Comparison of ENCODE assay signal across 11 cellular contexts in genomic region chr5:139677404-139678282, GRCh38. TPM values are rescaled to one million over a fixed set of nuclear protein-coding genes. Genes with fewer than 3 reads are reported as not detected.
DNase-seq lines count a peak whose midpoint lies in the region; ATAC-seq, FAIRE-seq and TF ChIP-seq lines count a peak whose summit lies in the region.
"Had no signal": no experiment of that assay in that cellular context is flagged by ENCODE, and none has a peak within 500 bp of the region (broad histone marks: within the 10 kb centered on the region; RNA-seq: fewer than 3 reads in every experiment).

No MANE protein-coding gene starts in this region.

- H3K4me1 ChIP-seq in H9 (ENCODE audit: insufficient read depth, low read length): no peaks in the 10 kb centered on the region
- H3K4me1 ChIP-seq in smooth muscle cell (ENCODE audit: low read depth): peaks cover 17% of the 10 kb centered on the region
- no peaks in the 10 kb centered on the region for H3K4me1 ChIP-seq in small intestine (ENCODE audit: control insufficient read depth in 2 of 2, insufficient read depth in 1 of 2, low read depth in 1 of 2, low read length in 1 of 2)

- no peak overlapping the region for H3K9ac ChIP-seq in H9 (ENCODE audit: extremely low read depth, insufficient read length, low read length)
- H3K9ac ChIP-seq in smooth muscle cell (ENCODE audit: low read depth): no peak overlapping the region

- H3K27ac Mint-ChIP-seq in H9: peak overlapping the region; percentile 70 to 94 (median 82); a peak in 5 of 7 replicates
- peak overlapping the region; percentile 16 for H3K27ac Mint-ChIP-seq in activated T-helper 17 cell treated with anti-CD3 and anti-CD28 coated beads, Interleukin-2, amount 50 U/mL, for 72 hours
- H3K27ac Mint-ChIP-seq: activated CD4-positive, alpha-beta T cell treated with anti-CD3 and anti-CD28 coated beads for 36 hours had no signal

- WGBS in H9 (ENCODE audit: extremely low coverage, insufficient read length, low lambda C conversion rate): no CpG with 5 or more reads among the region's 19 CpGs
- WGBS in smooth muscle cell (ENCODE audit: low lambda C conversion rate): 77% methylated on average over 19 of the region's 19 CpGs
- 59 to 85% (median 71%) methylated on average over 19 of the region's 19 CpGs for WGBS in small intestine, 3 donors

- TF ChIP-seq CTCF in H9 (conservative IDR thresholded peaks at IDR 0.05): no peak
- no peak for TF ChIP-seq CTCF in smooth muscle cell (IDR thresholded peaks at IDR 0.05; ENCODE audit: borderline replicate concordance, insufficient read depth, poor library complexity, severe bottlenecking)

- no peaks in the 10 kb centered on the region for H3K79me1 ChIP-seq in H9 (ENCODE audit: insufficient read depth, low read depth, low read length, poor library complexity, severe bottlenecking)

- H3K4me1 Mint-ChIP-seq in H9: peaks cover 26 to 41% of the 10 kb centered on the region in 2 experiments
- no peaks in the 10 kb centered on the region for H3K4me1 Mint-ChIP-seq in activated T-helper 17 cell treated with anti-CD3 and anti-CD28 coated beads, Interleukin-2, amount 50 U/mL, for 72 hours
- H3K4me1 Mint-ChIP-seq: activated CD4-positive, alpha-beta T cell treated with anti-CD3 and anti-CD28 coated beads for 36 hours had no signal

- no peaks in the 10 kb centered on the region; the same call in 1 of the 2 replicates for H3K27me3 Mint-ChIP-seq in H9 (ENCODE audit: low read depth)
- no peaks in the 10 kb centered on the region for H3K27me3 Mint-ChIP-seq in activated T-helper 17 cell treated with anti-CD3 and anti-CD28 coated beads, Interleukin-2, amount 50 U/mL, for 72 hours
- H3K27me3 Mint-ChIP-seq: activated CD4-positive, alpha-beta T cell treated with anti-CD3 and anti-CD28 coated beads for 36 hours had no signal

- H3K9me3 ChIP-seq in H9 (ENCODE audit: control insufficient read depth, low read depth, low read length): no peaks in the 10 kb centered on the region
- no peaks in the 10 kb centered on the region for H3K9me3 ChIP-seq in smooth muscle cell (replicated peaks; ENCODE audit: low read depth)
- H3K9me3 ChIP-seq in small intestine (ENCODE audit: control insufficient read depth, low read depth): no peaks in the 10 kb centered on the region
- H3K9me3 ChIP-seq: upper lobe of left lung had no signal

- no peak overlapping the region for H2BK12ac ChIP-seq in H9 (ENCODE audit: insufficient read length, low read depth, low read length)

- H3K14ac ChIP-seq in H9 (ENCODE audit: insufficient read depth, low read length): no peak overlapping the region

- H3K27me3 ChIP-seq in H9 (ENCODE audit: insufficient read depth, low read length): no peaks in the 10 kb centered on the region
- no peaks in the 10 kb centered on the region for H3K27me3 ChIP-seq in layer of hippocampus (ENCODE audit: control insufficient read depth, insufficient read depth, low read length)
- H3K27me3 ChIP-seq in smooth muscle cell (ENCODE audit: low read depth): no peaks in the 10 kb centered on the region
- H3K27me3 ChIP-seq in small intestine (ENCODE audit: control insufficient read depth in 2 of 2, insufficient read depth in 2 of 2, low read length in 2 of 2): no peaks in the 10 kb centered on the region
- H3K27me3 ChIP-seq: upper lobe of left lung had no signal

- no peak overlapping the region for H3K4ac ChIP-seq in H9 (ENCODE audit: low read depth, low read length)

- H3K4me3 Mint-ChIP-seq in H9: peak overlapping the region in 1 of 2 experiments; percentile 10; a peak in 1 of 5 replicates
- no peak overlapping the region for H3K4me3 Mint-ChIP-seq in activated T-helper 17 cell treated with anti-CD3 and anti-CD28 coated beads, Interleukin-2, amount 50 U/mL, for 72 hours
- H3K4me3 Mint-ChIP-seq: activated CD4-positive, alpha-beta T cell treated with anti-CD3 and anti-CD28 coated beads for 36 hours had no signal

- H3K4me2 ChIP-seq in H9 (ENCODE audit: insufficient read depth, insufficient read length, low read length) (no peak overlapping the region), smooth muscle cell (no peak overlapping the region)

- no peak overlapping the region for H2BK15ac ChIP-seq in H9 (ENCODE audit: low read depth, low read length)

- H3T11ph ChIP-seq in H9 (ENCODE audit: low read length): no peak overlapping the region

- peaks cover 7% of the 10 kb centered on the region for H3F3A ChIP-seq in smooth muscle cell (ENCODE audit: low read depth)

- H3K4me3 ChIP-seq in smooth muscle cell (no peak overlapping the region), small intestine (ENCODE audit: low read depth in 1 of 2, low read length in 2 of 2) (no peak overlapping the region)
- H3K4me3 ChIP-seq: upper lobe of left lung had no signal

- H3K27ac ChIP-seq in H9 (ENCODE audit: insufficient read length, low read depth, low read length) (no peak overlapping the region), layer of hippocampus (ENCODE audit: low read depth, low read length) (peak overlapping the region; percentile 98), smooth muscle cell (ENCODE audit: low read depth) (peak overlapping the region; percentile 62), small intestine (ENCODE audit: low read depth in 1 of 2, low read length in 1 of 2) (peak overlapping the region in 1 of 2 donors; percentile 1)

- no peak overlapping the region for H2BK5ac ChIP-seq in H9 (ENCODE audit: insufficient read length, low read length)

- H3K79me2 ChIP-seq in H9 (ENCODE audit: insufficient read depth, low read length) (peaks cover 17% of the 10 kb centered on the region; the same call in 1 of the 2 replicates), smooth muscle cell (ENCODE audit: low read depth) (peaks cover 93% of the 10 kb centered on the region)

- no peaks in the 10 kb centered on the region for H3K9me3 Mint-ChIP-seq in H9
- H3K9me3 Mint-ChIP-seq in activated T-helper 17 cell treated with anti-CD3 and anti-CD28 coated beads, Interleukin-2, amount 50 U/mL, for 72 hours: no peaks in the 10 kb centered on the region

- H2AFZ ChIP-seq in H9 (ENCODE audit: low read length) (no peak overlapping the region), smooth muscle cell (ENCODE audit: low read depth) (no peak overlapping the region)

- H3K23ac ChIP-seq in H9 (ENCODE audit: insufficient read length, low read depth, low read length): no peak overlapping the region

- H2BK120ac ChIP-seq in H9 (ENCODE audit: low read depth, low read length, poor library complexity, severe bottlenecking): no peak overlapping the region

- no peak overlapping the region for H4K8ac ChIP-seq in H9 (replicated peaks; ENCODE audit: insufficient read length, low read depth, low read length)

- H3K36me3 ChIP-seq in smooth muscle cell (ENCODE audit: low read depth): no peaks in the 10 kb centered on the region
- peaks cover 0 to 2% of the 10 kb centered on the region in 2 donors for H3K36me3 ChIP-seq in small intestine (ENCODE audit: control insufficient read depth in 2 of 2, insufficient read depth in 2 of 2, low read length in 2 of 2)

- peaks cover 15 to 33% (median 26%) of the 10 kb centered on the region in 3 experiments; a peak in 6 of 7 replicates for H3K36me3 Mint-ChIP-seq in H9 (ENCODE audit: insufficient read depth in 1 of 3, low read depth in 3 of 3)
- H3K36me3 Mint-ChIP-seq in activated T-helper 17 cell treated with anti-CD3 and anti-CD28 coated beads, Interleukin-2, amount 50 U/mL, for 72 hours (ENCODE audit: low read depth): no peaks in the 10 kb centered on the region

- DNase-seq in H9: no peak
- DNase-seq in smooth muscle cell (lab: John Stamatoyannopoulos, UW; ENCODE audit: unreplicated experiment): no peak
- DNase-seq in germinal center (ENCODE audit: low spot score): no peak
- DNase-seq in small intestine: no peak
- DNase-seq in medulla oblongata (ENCODE audit: extremely low spot score): no peak
- DNase-seq in SKM-1 treated with dmso at 0.1 percent for 144 hours (lab: John Stamatoyannopoulos, UW; ENCODE audit: unreplicated experiment): no peak
- DNase-seq: activated CD4-positive, alpha-beta T cell treated with anti-CD3 and anti-CD28 coated beads for 36 hours; DMS79 treated with DMSO at 0.1 percent for 48 hours; upper lobe of left lung had no signal

- H4K5ac ChIP-seq in H9 (ENCODE audit: insufficient read length, low read depth, low read length): no peak overlapping the region

- H3K18ac ChIP-seq in H9 (ENCODE audit: insufficient read length, low read depth, low read length): no peak overlapping the region

- no peak for ATAC-seq in activated T-helper 17 cell treated with anti-CD3 and anti-CD28 coated beads, Interleukin-2, amount 50 U/mL, for 72 hours (replicated peaks)
- ATAC-seq: activated CD4-positive, alpha-beta T cell treated with anti-CD3 and anti-CD28 coated beads for 36 hours had no signal

- no peak overlapping the region for H3K56ac ChIP-seq in H9 (ENCODE audit: insufficient read length, low read depth, low read length)

- no peak for FAIRE-seq in small intestine (lab: Jason Lieb, UNC)

- no peak overlapping the region for H4K91ac ChIP-seq in H9 (ENCODE audit: insufficient read length, low read depth, low read length)

- H3K23me2 ChIP-seq in H9 (ENCODE audit: insufficient read length, low read depth, low read length, poor library complexity, severe bottlenecking): no peaks in the 10 kb centered on the region

- no peak overlapping the region for H2AK5ac ChIP-seq in H9 (ENCODE audit: insufficient read length, low read length)

- H4K20me1 ChIP-seq in H9 (ENCODE audit: control insufficient read depth, insufficient read depth, insufficient read length) (no peaks in the 10 kb centered on the region), smooth muscle cell (ENCODE audit: low read depth) (peaks cover 95% of the 10 kb centered on the region)

- H2BK20ac ChIP-seq in H9 (ENCODE audit: low read depth, low read length, poor library complexity, severe bottlenecking): no peak overlapping the region

RNA-seq across cellular contexts. Expression of gene CXXC5, which starts 29.5 kb away (rescaled TPM):
- total RNA-seq in H9 (2021) (105 and 107 TPM in 2 replicates), smooth muscle cell (85.5 and 103 TPM in 2 replicates)
- 1 to 10 TPM in 1 of 2 donors, under 1 TPM in 1; 0.89 to 2.7 TPM for total RNA-seq in activated T-helper 17 cell treated with anti-CD3 and anti-CD28 coated beads, Interleukin-2, amount 50 U/mL, for 72 hours
- polyA plus RNA-seq in smooth muscle cell (139 and 175 TPM in 2 replicates), small intestine (10 to 100 TPM in 2 of 3 donors, 1 to 10 TPM in 1; 3.8 to 21.9 (median 14.6) TPM)

Comparison
In these comparisons a context has a peak if more than half of its experiments do, and no peak if none do; other contexts are left out.
1. RNA of gene CXXC5, which starts 29.5 kb away (total RNA-seq): 105 to 107 TPM in H9 and 85.5 to 103 TPM in smooth muscle cell; 0.89 to 2.7 TPM in activated T-helper 17 cell treated with anti-CD3 and anti-CD28 coated beads, Interleukin-2, amount 50 U/mL, for 72 hours; every median in the first group is over 10 times any median in the second.